In the genomic region with DNA sequence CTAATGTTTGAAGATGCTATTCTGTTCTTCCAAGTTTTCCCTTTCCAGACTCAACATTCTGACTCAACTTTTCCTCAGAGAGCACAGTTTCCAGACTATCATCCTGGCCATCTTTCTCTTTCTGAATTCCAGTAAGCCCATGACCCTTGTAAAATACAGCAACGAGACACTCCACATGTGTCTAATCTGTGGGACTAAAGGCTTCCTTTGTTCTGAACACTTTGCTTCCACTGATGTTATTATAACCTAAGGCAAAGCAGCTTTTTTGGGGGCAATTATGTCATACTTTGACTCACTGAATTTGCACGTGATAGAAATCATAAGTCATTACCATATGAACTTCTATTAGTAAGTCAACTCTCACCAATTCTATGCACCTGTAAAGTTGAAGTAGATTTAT, we compare ENCODE assay signal across 11 cellular contexts. TPM values are rescaled to one million over a fixed set of nuclear protein-coding genes. Genes with fewer than 3 reads are reported as not detected.
DNase-seq lines count a peak whose midpoint lies in the region; FAIRE-seq and TF ChIP-seq lines count a peak whose summit lies in the region.
"Had no signal": no experiment of that assay in that cellular context is flagged by ENCODE, and none has a peak within 500 bp of the region (broad histone marks: within the 10 kb centered on the region; RNA-seq: fewer than 3 reads in every experiment).

No MANE protein-coding gene starts in this region.

- H3F3A ChIP-seq in GM23248 (ENCODE audit: insufficient read depth), result no peaks in the 10 kb centered on the region

- H3K4me1 Mint-ChIP-seq in nephron, result peaks cover 50% of the 10 kb centered on the region
- H3K4me1 Mint-ChIP-seq in activated naive CD8-positive, alpha-beta T cell treated with anti-CD3 and anti-CD28 coated beads for 36 hours, result peaks cover 18% of the 10 kb centered on the region

- in situ Hi-C loops in GM23248 (cut with MboI), result no loop called here

- no peaks in the 10 kb centered on the region for H3K27me3 Mint-ChIP-seq in nephron (ENCODE audit: low read depth)
- no peaks in the 10 kb centered on the region for H3K27me3 Mint-ChIP-seq in activated naive CD8-positive, alpha-beta T cell treated with anti-CD3 and anti-CD28 coated beads for 36 hours

- H3K36me3 ChIP-seq in GM23248 (ENCODE audit: low read depth), result no peaks in the 10 kb centered on the region

- peaks cover 35% of the 10 kb centered on the region for H3K4me1 ChIP-seq in GM23248 (ENCODE audit: insufficient read depth)

- H4K20me1 ChIP-seq in GM23248 (ENCODE audit: insufficient read depth), result no peaks in the 10 kb centered on the region

- peak; percentile 62 for DNase-seq in GM23248
- DNase-seq in activated naive CD8-positive, alpha-beta T cell treated with anti-CD3 and anti-CD28 coated beads for 36 hours, result no peak
- no peak for DNase-seq in activated CD4-positive, alpha-beta T cell treated with anti-CD3 and anti-CD28 coated beads for 1 hour
- DNase-seq in NCI-H1417 treated with DMSO at 0.1 percent for 48 hours (lab: John Stamatoyannopoulos, UW), result no peak
- DNase-seq: activated T-cell treated with anti-CD3 and anti-CD28 coated beads, Interleukin-2, amount 50 U/mL, for 48 hours had no signal

- no peak overlapping the region for H2AFZ ChIP-seq in GM23248

- H3K9me2 ChIP-seq in GM23248 (ENCODE audit: insufficient read depth), result no peaks in the 10 kb centered on the region

- FAIRE-seq in endometrium (lab: Jason Lieb, UNC), result peak; percentile 97

- H3K27me3 ChIP-seq in GM23248 (replicated peaks; ENCODE audit: insufficient read depth), result no peaks in the 10 kb centered on the region

- TF ChIP-seq CTCF in nephron (IDR thresholded peaks at IDR 0.05; ENCODE audit: unreplicated experiment in 3 of 3), result no peak

- H3K4me2 ChIP-seq in GM23248 (ENCODE audit: unreplicated experiment), result no peak overlapping the region

- no peak overlapping the region for H3K9ac ChIP-seq in GM23248

- no peak overlapping the region for H3K4me3 ChIP-seq in GM23248
- H3K4me3 ChIP-seq: skin epidermis had no signal

- H3K4me3 Mint-ChIP-seq in nephron, result no peak overlapping the region
- no peak overlapping the region for H3K4me3 Mint-ChIP-seq in activated naive CD8-positive, alpha-beta T cell treated with anti-CD3 and anti-CD28 coated beads for 36 hours
- H3K4me3 Mint-ChIP-seq: WTC11 had no signal

- H3K36me3 Mint-ChIP-seq in nephron (ENCODE audit: low read depth), result no peaks in the 10 kb centered on the region
- H3K36me3 Mint-ChIP-seq in activated naive CD8-positive, alpha-beta T cell treated with anti-CD3 and anti-CD28 coated beads for 36 hours, result no peaks in the 10 kb centered on the region
- H3K36me3 Mint-ChIP-seq: WTC11 had no signal

- 4 to 6% methylated on average over 2 of the region's 2 CpGs for WGBS in GM23248 (ENCODE audit: low coverage in 1 of 2, low lambda C conversion rate in 2 of 2, missing lambda C conversion rate in 2 of 2), 2 experiments

- no peaks in the 10 kb centered on the region for H3K9me3 Mint-ChIP-seq in nephron
- H3K9me3 Mint-ChIP-seq in activated naive CD8-positive, alpha-beta T cell treated with anti-CD3 and anti-CD28 coated beads for 36 hours, result no peaks in the 10 kb centered on the region
- H3K9me3 Mint-ChIP-seq: WTC11 had no signal

- H3K27ac Mint-ChIP-seq in nephron, result peak overlapping the region; percentile 32 to 76 (median 69)
- H3K27ac Mint-ChIP-seq in activated naive CD8-positive, alpha-beta T cell treated with anti-CD3 and anti-CD28 coated beads for 36 hours, result no peak overlapping the region
- H3K27ac Mint-ChIP-seq: WTC11 had no signal

- no peak overlapping the region for H3K27ac ChIP-seq in GM23248
- H3K27ac ChIP-seq: HL-60 had no signal

- H3K9me3 ChIP-seq in GM23248 (ENCODE audit: low read depth), result no peaks in the 10 kb centered on the region

- no peaks in the 10 kb centered on the region for H3K79me2 ChIP-seq in GM23248 (ENCODE audit: insufficient read depth)

RNA-seq across cellular contexts. Expression of a gene that starts 6.3 kb away (rescaled TPM):
- total RNA-seq in GM23248 (2014; rRNA removed; shearing (Covaris generic)), result not detected in 2 replicates
- polyA plus RNA-seq in GM23248 (2016; fragmentation: Nextera tagmentation; extraction: Ambion mirVana), result not detected in 2 replicates
- not detected for total RNA-seq in activated naive CD8-positive, alpha-beta T cell treated with anti-CD3 and anti-CD28 coated beads for 36 hours
- total RNA-seq: NCI-H460, WTC11 had no signal

RNA-seq across cellular contexts. Expression of a gene that starts 35.7 kb away (rescaled TPM):
- not detected in 2 replicates for total RNA-seq in GM23248 (2014; rRNA removed; shearing (Covaris generic))
- not detected in 2 replicates for polyA plus RNA-seq in GM23248 (2016; fragmentation: Nextera tagmentation; extraction: Ambion mirVana)
- not detected for total RNA-seq in activated naive CD8-positive, alpha-beta T cell treated with anti-CD3 and anti-CD28 coated beads for 36 hours
- total RNA-seq: NCI-H460, WTC11 had no signal

RNA-seq across cellular contexts. Expression of a gene that starts 36.0 kb away (rescaled TPM):
- total RNA-seq in GM23248 (2014; rRNA removed; shearing (Covaris generic)), result 0.86 TPM in 1 of 2 replicates, not detected in the other
- 1.3 and 2.5 TPM in 2 replicates for polyA plus RNA-seq in GM23248 (2016; fragmentation: Nextera tagmentation; extraction: Ambion mirVana)
- total RNA-seq in activated naive CD8-positive, alpha-beta T cell treated with anti-CD3 and anti-CD28 coated beads for 36 hours, result not detected
- total RNA-seq: NCI-H460 had no signal

RNA-seq across cellular contexts. Expression of a gene that starts 46.2 kb away (rescaled TPM):
- total RNA-seq in GM23248 (2014; rRNA removed; shearing (Covaris generic)), result 1.2 and 2.3 TPM in 2 replicates
- 0.86 and 1.2 TPM in 2 replicates for polyA plus RNA-seq in GM23248 (2016; fragmentation: Nextera tagmentation; extraction: Ambion mirVana)
- total RNA-seq in activated naive CD8-positive, alpha-beta T cell treated with anti-CD3 and anti-CD28 coated beads for 36 hours, result 1 to 10 TPM; 2.7 to 2.8 TPM

RNA-seq across cellular contexts. Expression of a gene that starts 46.4 kb away (rescaled TPM):
- 5.5 and 11.8 TPM in 2 replicates for total RNA-seq in GM23248 (2014; rRNA removed; shearing (Covaris generic))
- 44.0 and 46.1 TPM in 2 replicates for polyA plus RNA-seq in GM23248 (2016; fragmentation: Nextera tagmentation; extraction: Ambion mirVana)
- total RNA-seq in activated naive CD8-positive, alpha-beta T cell treated with anti-CD3 and anti-CD28 coated beads for 36 hours, result 100 to 1,000 TPM; 160 to 175 TPM
